In the genomic region with DNA sequence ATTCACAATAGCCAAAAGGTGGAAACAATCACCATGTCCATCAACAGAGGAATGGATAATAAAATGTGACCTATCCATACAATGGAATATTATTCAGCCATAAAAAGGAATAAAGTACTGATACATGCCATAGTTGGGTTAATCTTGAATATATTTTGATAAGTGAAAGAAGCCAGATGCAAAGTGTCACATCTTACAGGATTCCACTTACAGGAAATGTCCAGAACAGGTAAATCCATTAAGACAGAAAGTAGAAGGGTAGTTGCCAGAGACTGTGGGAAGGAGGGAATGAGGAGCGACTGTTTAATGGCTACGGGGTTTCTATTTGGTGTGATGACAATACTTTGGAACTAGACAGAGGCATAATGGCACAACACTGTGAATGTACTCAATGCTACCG, we compare ENCODE assay signal across 2 cellular contexts.
"Had no signal": no experiment of that assay in that cellular context is flagged by ENCODE, and none has a peak within 500 bp of the region (broad histone marks: within the 10 kb centered on the region; RNA-seq: fewer than 3 reads in every experiment).

No MANE protein-coding gene starts in this region.

- DNase-seq: GF-D8 had no signal

- H3K4me3 ChIP-seq: GM12878 had no signal
